ENCODE assay signal across 30 cellular contexts in the genomic region with DNA sequence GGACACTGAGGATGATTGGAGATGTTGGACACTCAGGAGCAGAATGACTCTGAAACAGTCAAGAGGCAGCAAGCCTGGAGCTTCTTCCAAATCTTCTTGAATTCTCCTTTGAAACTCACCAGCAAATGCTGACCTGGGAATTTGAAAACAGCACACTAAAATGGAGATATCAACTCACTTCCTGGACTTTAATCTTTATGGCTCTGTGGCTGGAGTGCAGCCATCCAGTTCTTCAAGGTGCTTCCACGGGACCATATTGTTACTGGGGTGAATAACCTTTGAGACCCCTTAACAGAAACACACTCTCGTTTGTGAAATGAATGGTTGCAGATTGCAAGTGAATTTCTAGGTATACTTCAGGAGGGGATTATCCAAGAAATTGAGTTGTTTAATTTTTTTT.
"Had no signal": no experiment of that assay in that cellular context is flagged by ENCODE, and none has a peak within 500 bp of the region (broad histone marks: within the 10 kb centered on the region; RNA-seq: fewer than 3 reads in every experiment).

No MANE protein-coding gene starts in this region.

- ATAC-seq: activated CD4-positive, CD25-positive, alpha-beta regulatory T cell treated with anti-CD3 and anti-CD28 coated beads, Interleukin-2, amount 50 U/mL, for 24 hours; activated naive CD8-positive, alpha-beta T cell treated with anti-CD3 and anti-CD28 coated beads, Interleukin-2, amount 50 U/mL, for 24 hours had no signal

- H3K4me3 ChIP-seq: breast epithelium, esophagus squamous epithelium, left ventricle myocardium inferior, lung, right atrium auricular region, spleen, tibial nerve had no signal

- H3K79me2 ChIP-seq: parathyroid adenoma had no signal

- FAIRE-seq: islet of Langerhans, TTC549, urothelium cell line had no signal

- H3K4me1 ChIP-seq: breast epithelium, right atrium auricular region, spleen had no signal

- H3K27ac ChIP-seq: breast epithelium, esophagus squamous epithelium, left ventricle myocardium inferior, parathyroid adenoma, right atrium auricular region, spleen, tibial nerve, VCaP had no signal

- H3K27me3 ChIP-seq: breast epithelium, esophagus squamous epithelium, right atrium auricular region, spleen, tibial nerve had no signal

- H3K9me3 ChIP-seq: breast epithelium, esophagus squamous epithelium, left ventricle myocardium inferior, right atrium auricular region, spleen, tibial nerve had no signal

- H2AFZ ChIP-seq: parathyroid adenoma had no signal

- H3K36me3 ChIP-seq: breast epithelium, esophagus squamous epithelium had no signal

- H3K9ac ChIP-seq: parathyroid adenoma had no signal

- DNase-seq: activated CD4-positive, alpha-beta memory T cell treated with anti-CD3 and anti-CD28 coated beads for 36 hours; activated CD4-positive, alpha-beta T cell treated with anti-CD3 and anti-CD28 coated beads for 48 hours; activated CD8-positive, alpha-beta memory T cell treated with anti-CD3 and anti-CD28 coated beads, Interleukin-2, amount 50 U/mL, for 4 hours; activated gamma-delta T cell treated with Interleukin-2 at 50 U/mL for 16 hours; activated naive CD8-positive, alpha-beta T cell treated with anti-CD3 and anti-CD28 coated beads, Interleukin-2, amount 50 U/mL, for 24 hours; activated T-cell treated with anti-CD3 and anti-CD28 coated beads, Interleukin-2, amount 50 U/mL, for 1 hour; amygdala; central memory CD4-positive, alpha-beta T cell; dermis blood vessel endothelial cell; effector CD4-positive, alpha-beta T cell; esophagus squamous epithelium; foreskin melanocyte; left ventricle myocardium inferior; mesendoderm; naive B cell; nucleus accumbens; spleen; stimulated activated naive CD4-positive, alpha-beta T cell; SW 1271; T-helper 9 cell had no signal
